Comparison of ENCODE assay signal across 14 cellular contexts in genomic region chr3:12797892-12798558, GRCh38. TPM values are rescaled to one million over a fixed set of nuclear protein-coding genes. Genes with fewer than 3 reads are reported as not detected.
DNase-seq lines count a peak whose midpoint lies in the region; ATAC-seq and TF ChIP-seq lines count a peak whose summit lies in the region.
"Had no signal": no experiment of that assay in that cellular context is flagged by ENCODE, and none has a peak within 500 bp of the region (broad histone marks: within the 10 kb centered on the region; RNA-seq: fewer than 3 reads in every experiment).

No MANE protein-coding gene starts in this region.

- H3K4me1 Mint-ChIP-seq in brain = peaks cover 42% of the 10 kb centered on the region
- H3K4me1 Mint-ChIP-seq in nephron progenitor cell = peaks cover 35% of the 10 kb centered on the region

- intact Hi-C loops in heart left ventricle (cut with DNase I) = loop anchor here in 2 of 10 donors (5.0 kb wide), 2 partner anchors 39 to 136 kb away; partner anchors contain the start of gene RAF1 (in 1 of the 2)
- intact Hi-C loops in left ventricle myocardium superior (cut with micrococcal nuclease) = no loop called here
- intact Hi-C loops in upper lobe of right lung (cut with DNase I) = no loop called here
- intact Hi-C loops in PC-3 (cut with micrococcal nuclease) = no loop called here

- H3K27ac Mint-ChIP-seq in brain (peak overlapping the region; percentile 5 to 99 (median 65)), nephron progenitor cell (no peak overlapping the region)
- H3K27ac Mint-ChIP-seq: activated naive CD4-positive, alpha-beta T cell treated with anti-CD3 and anti-CD28 coated beads, Interleukin-2, amount 10 ng/mL, durations not matched to agents 7 days and 5 days had no signal

- no peak overlapping the region for H3K9ac ChIP-seq in PC-3 (ENCODE audit: low read length)

- BruUV-seq in PC-3 (replicated peaks; lab: Mats Ljungman, UMichigan) = no TSS peak

- H3K36me3 Mint-ChIP-seq in brain = peaks cover 1% of the 10 kb centered on the region
- no peaks in the 10 kb centered on the region for H3K36me3 Mint-ChIP-seq in nephron progenitor cell (ENCODE audit: low read depth)
- H3K36me3 Mint-ChIP-seq: activated naive CD4-positive, alpha-beta T cell treated with anti-CD3 and anti-CD28 coated beads, Interleukin-2, amount 10 ng/mL, durations not matched to agents 7 days and 5 days had no signal

- no peak for DNase-seq in heart left ventricle
- no peak for DNase-seq in left ventricle myocardium superior
- DNase-seq in nephron progenitor cell = no peak
- peak; percentile 17 for DNase-seq in upper lobe of right lung
- DNase-seq in PC-3 = no peak
- DNase-seq in effector CD8-positive, alpha-beta T cell (lab: John Stamatoyannopoulos, UW) = no peak
- DNase-seq: activated naive CD4-positive, alpha-beta T cell treated with anti-CD3 and anti-CD28 coated beads, Interleukin-2, amount 10 ng/mL, durations not matched to agents 7 days and 5 days; cortex of kidney; NCI-H187; NCI-H774; SIG-M5 had no signal

- WGBS in heart left ventricle, 4 donors = 37 to 54% (median 51%) methylated on average over 8 of the region's 8 CpGs

- no peak overlapping the region for H2AFZ ChIP-seq in PC-3 (ENCODE audit: low read length)

- no peak for TF ChIP-seq POLR2A in heart left ventricle (IDR thresholded peaks at IDR 0.05)

- TF ChIP-seq CTCF in heart left ventricle (IDR thresholded peaks at IDR 0.05) (no peak), brain (conservative IDR thresholded peaks at IDR 0.05) (no peak), nephron progenitor cell (IDR thresholded peaks at IDR 0.05) (no peak), upper lobe of right lung (IDR thresholded peaks at IDR 0.05) (no peak), PC-3 (conservative IDR thresholded peaks at IDR 0.05; ENCODE audit: low read depth, low read length) (no peak)

- H3K4me2 ChIP-seq in PC-3 (ENCODE audit: low read length) = no peak overlapping the region

- POLR2A ChIA-PET in PC-3 (lab: Charles Lee; ENCODE audit: unreplicated experiment) = no interaction called here

- no peaks in the 10 kb centered on the region for H3K9me3 ChIP-seq in heart left ventricle
- no peaks in the 10 kb centered on the region for H3K9me3 ChIP-seq in upper lobe of right lung
- no peaks in the 10 kb centered on the region for H3K9me3 ChIP-seq in PC-3 (ENCODE audit: low read length)

- CTCF ChIA-PET in PC-3 (lab: Charles Lee) = no interaction called here

- H3K9me3 Mint-ChIP-seq in brain = no peaks in the 10 kb centered on the region
- no peaks in the 10 kb centered on the region for H3K9me3 Mint-ChIP-seq in nephron progenitor cell
- H3K9me3 Mint-ChIP-seq: activated naive CD4-positive, alpha-beta T cell treated with anti-CD3 and anti-CD28 coated beads, Interleukin-2, amount 10 ng/mL, durations not matched to agents 7 days and 5 days had no signal

- no peaks in the 10 kb centered on the region for H4K20me1 ChIP-seq in PC-3 (ENCODE audit: low read length)

- peak overlapping the region; percentile 90 to 91 (median 90) for H3K4me3 Mint-ChIP-seq in brain
- peak overlapping the region; percentile 85 for H3K4me3 Mint-ChIP-seq in nephron progenitor cell
- H3K4me3 Mint-ChIP-seq: activated naive CD4-positive, alpha-beta T cell treated with anti-CD3 and anti-CD28 coated beads, Interleukin-2, amount 10 ng/mL, durations not matched to agents 7 days and 5 days had no signal

- no peaks in the 10 kb centered on the region for H3F3A ChIP-seq in PC-3 (ENCODE audit: low read length, unreplicated experiment)

- H3K9me2 ChIP-seq in PC-3 (replicated peaks; ENCODE audit: low read length) = no peaks in the 10 kb centered on the region

- H3K27me3 ChIP-seq in heart left ventricle = no peaks in the 10 kb centered on the region
- H3K27me3 ChIP-seq in upper lobe of right lung = no peaks in the 10 kb centered on the region
- H3K27me3 ChIP-seq in PC-3 (ENCODE audit: low read length) = no peaks in the 10 kb centered on the region

- H3K4me3 ChIP-seq in heart left ventricle (peak overlapping the region in 7 of 12 donors; percentile 9 to 86 (median 70)), upper lobe of right lung (no peak overlapping the region), PC-3 (ENCODE audit: low read length) (no peak overlapping the region)

- H3K4me1 ChIP-seq in heart left ventricle = peaks cover 0 to 55% (median 9%) of the 10 kb centered on the region in 12 donors
- H3K4me1 ChIP-seq in upper lobe of right lung = peaks cover 5% of the 10 kb centered on the region
- H3K4me1 ChIP-seq in PC-3 (ENCODE audit: insufficient read depth, low read length) = 0 out of 2 replicates have a peak, but pooled peaks cover 6% of the 10 kb centered on the region

- peak overlapping the region; percentile 19 to 97 (median 89) for H3K27ac ChIP-seq in heart left ventricle
- no peak overlapping the region for H3K27ac ChIP-seq in upper lobe of right lung
- H3K27ac ChIP-seq in PC-3 (ENCODE audit: low read length) = no peak overlapping the region

- H3K36me3 ChIP-seq in heart left ventricle (peaks cover 0 to 3% (median 0%) of the 10 kb centered on the region in 9 donors), upper lobe of right lung (no peaks in the 10 kb centered on the region), PC-3 (ENCODE audit: low read depth, low read length) (no peaks in the 10 kb centered on the region)

- peaks cover 5% of the 10 kb centered on the region for H3K27me3 Mint-ChIP-seq in brain
- H3K27me3 Mint-ChIP-seq in nephron progenitor cell (ENCODE audit: low read depth, poor library complexity) = no peaks in the 10 kb centered on the region

- ATAC-seq in heart left ventricle = no peak
- ATAC-seq in left ventricle myocardium superior = no peak
- ATAC-seq in upper lobe of right lung = no peak
- ATAC-seq in PC-3 = no peak
- no peak for ATAC-seq in GM18858 (IDR thresholded peaks at IDR 0.05; ENCODE audit: unreplicated experiment)

- H3K79me2 ChIP-seq in PC-3 (ENCODE audit: low read length) = no peaks in the 10 kb centered on the region

RNA-seq across cellular contexts. Expression of gene CAND2, which starts 1.5 kb away (rescaled TPM):
- total RNA-seq in heart left ventricle (10 to 100 TPM; 44.6 to 87.5 (median 68.6) TPM), left ventricle myocardium superior (69.2 TPM), upper lobe of right lung (7.8 TPM), PC-3 (2014; rRNA removed) (2.4 and 4.8 TPM in 2 replicates)
- polyA plus RNA-seq in heart left ventricle (10 to 100 TPM; 11.7 to 36.2 TPM), brain (ENCODE audit: insufficient read depth, low read depth, low replicate concordance) (10.3 TPM)

RNA-seq across cellular contexts. Expression of gene TMEM40, which starts 39.0 kb away (rescaled TPM):
- total RNA-seq in heart left ventricle = 1 to 10 TPM in 7 of 9 donors, under 1 TPM in 1, not detected in 1; 0.95 to 4.2 (median 2.9) TPM
- 10 to 100 TPM in 1 of 2 donors, under 1 TPM in 1; 0.82 to 10.5 TPM for polyA plus RNA-seq in heart left ventricle
- 2.8 TPM for total RNA-seq in left ventricle myocardium superior
- not detected for polyA plus RNA-seq in brain (ENCODE audit: insufficient read depth, low read depth, low replicate concordance)
- total RNA-seq in upper lobe of right lung = not detected
- total RNA-seq in PC-3 (2014; rRNA removed) = 7.5 and 10.4 TPM in 2 replicates
- total RNA-seq: temporal lobe had no signal

RNA-seq across cellular contexts. Expression of gene RPL32, which starts 43.3 kb away (rescaled TPM):
- total RNA-seq in heart left ventricle (1,000 to 10,000 TPM in 3 of 9 donors, 100 to 1,000 TPM in 6; 377 to 1,128 (median 947) TPM), left ventricle myocardium superior (931 TPM), upper lobe of right lung (1,191 TPM), PC-3 (2014; rRNA removed) (2,037 and 2,663 TPM in 2 replicates)
- polyA plus RNA-seq in heart left ventricle (1,000 to 10,000 TPM; 1,409 to 1,620 TPM), brain (ENCODE audit: insufficient read depth, low read depth, low replicate concordance) (2,489 TPM)

Comparison
In these comparisons a context has a peak if more than half of its experiments do, and no peak if none do; other contexts are left out.
1. H3K27ac ChIP-seq: peak in heart left ventricle (12 of 12); none in upper lobe of right lung (single experiment) and PC-3 (single experiment).
2. H3K4me3 ChIP-seq: peak in heart left ventricle (7 of 12); none in upper lobe of right lung (single experiment) and PC-3 (single experiment).